In the genomic region with DNA sequence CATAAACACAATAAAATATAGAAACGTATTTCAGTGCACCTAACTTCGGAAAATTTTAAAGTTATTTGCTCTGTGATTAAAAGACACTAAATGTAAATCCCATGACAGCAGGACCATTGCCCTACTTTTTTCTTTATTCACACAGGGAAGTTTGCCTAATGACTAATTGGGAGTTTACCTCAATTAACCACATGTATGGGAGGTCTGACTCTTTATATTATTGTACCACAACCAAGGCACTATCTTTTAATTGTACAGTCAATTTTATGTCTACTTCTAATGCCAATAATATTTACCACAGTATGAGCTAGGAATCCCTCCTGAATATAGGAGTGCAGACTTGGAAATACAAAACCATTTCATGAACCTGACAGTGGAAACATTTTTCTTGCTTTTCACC, we compare ENCODE assay signal across 27 cellular contexts.
DNase-seq lines count a peak whose midpoint lies in the region; ATAC-seq and TF ChIP-seq lines count a peak whose summit lies in the region.
"Had no signal": no experiment of that assay in that cellular context is flagged by ENCODE, and none has a peak within 500 bp of the region (broad histone marks: within the 10 kb centered on the region; RNA-seq: fewer than 3 reads in every experiment).

No MANE protein-coding gene starts in this region.

- POLR2A ChIA-PET in PC-3 (lab: Charles Lee; ENCODE audit: unreplicated experiment), result no interaction called here

- BruUV-seq in PC-3 (replicated peaks; lab: Mats Ljungman, UMichigan), result no TSS peak

- no peaks in the 10 kb centered on the region for H3K27me3 ChIP-seq in PC-3 (ENCODE audit: low read length)
- H3K27me3 ChIP-seq: BE2C; BLaER1; BLaER1 treated with 17β-estradiol and CSF1 and Interleukin-3, amounts not matched to agents 10 nM and 100 nM had no signal

- intact Hi-C loops in PC-3 (cut with micrococcal nuclease), result loop anchor here (1.0 to 5.0 kb wide), 4 partner anchors 36 to 413 kb away; no protein-coding TSS in a partner anchor

- no peaks in the 10 kb centered on the region for H3K79me2 ChIP-seq in PC-3 (ENCODE audit: low read length)

- peak overlapping the region; percentile 13; the same call in 1 of the 2 replicates for H3K4me3 ChIP-seq in PC-3 (ENCODE audit: low read length)
- H3K4me3 ChIP-seq: A549; BLaER1; BLaER1 treated with 17β-estradiol and CSF1 and Interleukin-3, amounts not matched to agents 10 nM and 100 nM had no signal

- H3K9ac ChIP-seq in PC-3 (ENCODE audit: low read length), result no peak overlapping the region
- H3K9ac ChIP-seq: BLaER1; BLaER1 treated with 17β-estradiol and CSF1 and Interleukin-3, amounts not matched to agents 10 nM and 100 nM had no signal

- H3F3A ChIP-seq in PC-3 (ENCODE audit: low read length, unreplicated experiment), result no peaks in the 10 kb centered on the region

- H4K20me1 ChIP-seq in PC-3 (ENCODE audit: low read length), result no peaks in the 10 kb centered on the region
- H4K20me1 ChIP-seq: BLaER1; BLaER1 treated with 17β-estradiol and CSF1 and Interleukin-3, amounts not matched to agents 10 nM and 100 nM had no signal

- ATAC-seq in PC-3, result peak; percentile 91
- ATAC-seq: A549; CD8-positive, alpha-beta T cell had no signal

- no peaks in the 10 kb centered on the region for H3K36me3 ChIP-seq in PC-3 (ENCODE audit: low read depth, low read length)
- H3K36me3 ChIP-seq: BE2C; BLaER1; BLaER1 treated with 17β-estradiol and CSF1 and Interleukin-3, amounts not matched to agents 10 nM and 100 nM had no signal

- H2AFZ ChIP-seq in PC-3 (ENCODE audit: low read length), result no peak overlapping the region

- TF ChIP-seq CTCF in PC-3 (conservative IDR thresholded peaks at IDR 0.05; ENCODE audit: low read depth, low read length), result no peak

- DNase-seq in PC-3, result peak; percentile 75
- no peak for DNase-seq in NCI-H510A (lab: John Stamatoyannopoulos, UW)
- DNase-seq: 8988T; ACHN; AML-193; BE2C; C1 segment of cervical spinal cord; Caco-2; Calu3; CD4-positive, alpha-beta memory T cell; CD4-positive, alpha-beta T cell; CD4-positive, CD25-positive, alpha-beta regulatory T cell; CD8-positive, alpha-beta memory T cell; CD8-positive, alpha-beta T cell; COR-L47; DMS 273 treated with DMSO at 0.1 percent for 48 hours; DMS153; DMS53; DMS79; DMS79 treated with DMSO at 0.1 percent for 48 hours; DND-41; EL had no signal

- no peaks in the 10 kb centered on the region for H3K9me2 ChIP-seq in PC-3 (replicated peaks; ENCODE audit: low read length)

- CTCF ChIA-PET in PC-3 (lab: Charles Lee), result no interaction called here

- H3K4me1 ChIP-seq in PC-3 (ENCODE audit: insufficient read depth, low read length), result peaks cover 18% of the 10 kb centered on the region
- H3K4me1 ChIP-seq: A549; BE2C; BLaER1; BLaER1 treated with 17β-estradiol and CSF1 and Interleukin-3, amounts not matched to agents 10 nM and 100 nM; Caco-2 had no signal

- H3K4me2 ChIP-seq in PC-3 (ENCODE audit: low read length), result peak overlapping the region; percentile 73
- H3K4me2 ChIP-seq: A549; BLaER1; BLaER1 treated with 17β-estradiol and CSF1 and Interleukin-3, amounts not matched to agents 10 nM and 100 nM had no signal

- peak overlapping the region; percentile 30 for H3K27ac ChIP-seq in PC-3 (ENCODE audit: low read length)
- H3K27ac ChIP-seq: 22Rv1; A549; BLaER1; BLaER1 treated with 17β-estradiol and CSF1 and Interleukin-3, amounts not matched to agents 10 nM and 100 nM; C4-2B had no signal

- no peaks in the 10 kb centered on the region for H3K9me3 ChIP-seq in PC-3 (ENCODE audit: low read length)
- H3K9me3 ChIP-seq: A549; BE2C; BLaER1; BLaER1 treated with 17β-estradiol and CSF1 and Interleukin-3, amounts not matched to agents 10 nM and 100 nM; Caco-2 had no signal
